ENCODE assay signal across 9 cellular contexts in the genomic region with DNA sequence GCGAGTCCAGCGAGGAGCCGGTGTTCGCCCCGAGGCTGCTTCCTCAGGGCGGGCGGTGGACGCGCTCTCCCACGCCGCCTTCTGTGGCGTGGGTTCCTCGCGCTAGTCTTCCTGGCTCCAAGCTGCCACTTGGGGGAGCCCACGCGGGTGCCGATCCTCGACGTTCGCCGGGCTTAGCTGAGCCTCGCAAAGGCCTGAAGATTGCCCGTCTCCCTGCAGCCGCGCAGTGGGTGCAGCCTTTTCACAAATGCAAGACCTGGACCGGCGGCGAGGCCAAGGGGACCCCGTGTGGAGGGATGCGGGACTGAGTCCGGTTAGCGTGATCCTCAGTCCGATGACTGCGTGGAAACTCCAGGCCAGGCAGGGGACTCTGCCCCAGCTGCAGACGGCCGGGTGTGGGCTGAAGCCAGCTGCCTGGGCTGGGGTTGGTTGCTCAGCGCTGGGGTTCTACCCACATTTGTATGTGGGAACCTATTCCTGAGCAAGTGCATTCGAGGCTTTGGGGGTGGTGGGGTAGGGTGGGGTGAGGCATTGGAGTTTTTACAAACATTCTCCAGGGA. TPM values are rescaled to one million over a fixed set of nuclear protein-coding genes. Genes with fewer than 3 reads are reported as not detected.
DNase-seq lines count a peak whose midpoint lies in the region; ATAC-seq and TF ChIP-seq lines count a peak whose summit lies in the region.
"Had no signal": no experiment of that assay in that cellular context is flagged by ENCODE, and none has a peak within 500 bp of the region (broad histone marks: within the 10 kb centered on the region; RNA-seq: fewer than 3 reads in every experiment).

No MANE protein-coding gene starts in this region.

- ATAC-seq in GM21619 (IDR thresholded peaks at IDR 0.05; ENCODE audit: unreplicated experiment), result peak; percentile 21
- peak; percentile 42 for ATAC-seq in left colon

- intact Hi-C loops in ascending aorta (cut with DNase I), result loop anchor here (2.0 to 10.0 kb wide), 8 partner anchors 97 to 771 kb away; a partner anchor contains a TSS
- intact Hi-C loops in left colon (cut with DNase I, micrococcal nuclease), result loop anchor here in 1 of 2 donors (10.0 kb wide), 1 partner anchor 127 kb away; a partner anchor contains a TSS

- DNase-seq in NCI-H748 (lab: John Stamatoyannopoulos, UW; ENCODE audit: unreplicated experiment), result peak; percentile 85
- no peak for DNase-seq in NCI-H748 treated with DMSO at 0.1 percent for 48 hours (lab: John Stamatoyannopoulos, UW)
- peak; percentile 79 for DNase-seq in NCI-H146 treated with DMSO at 0.1 percent for 48 hours (lab: John Stamatoyannopoulos, UW; ENCODE audit: unreplicated experiment)
- peak in 1 of 2 donors; percentile 19 for DNase-seq in ascending aorta (ENCODE audit: low spot score in 2 of 2)
- DNase-seq in left colon, result no peak
- DNase-seq in SHP77 treated with DMSO at 0.1 percent for 48 hours (lab: John Stamatoyannopoulos, UW), result no peak

- peak overlapping the region; percentile 91 to 95 for H3K27ac ChIP-seq in ascending aorta
- H3K27ac ChIP-seq in temporal lobe (ENCODE audit: low read depth, low read length), result peak overlapping the region; percentile 93

- no peaks in the 10 kb centered on the region for H3K36me3 ChIP-seq in ascending aorta

- no peaks in the 10 kb centered on the region for H3K27me3 ChIP-seq in ascending aorta

- H3K9me3 ChIP-seq in ascending aorta, result no peaks in the 10 kb centered on the region

- H3K4me3 ChIP-seq in ascending aorta, result peak overlapping the region; percentile 65 to 76

- H3K4me1 ChIP-seq in ascending aorta, result peaks cover 7 to 8% of the 10 kb centered on the region in 2 donors

- peak; percentile 42 to 56 (median 54) for TF ChIP-seq CTCF in ascending aorta (IDR thresholded peaks at IDR 0.05)

RNA-seq across cellular contexts. Expression of a gene that starts 16.6 kb away (rescaled TPM):
- total RNA-seq in ascending aorta, result 28.8 TPM
- total RNA-seq in left colon, result 10 to 100 TPM in 1 of 2 donors, 1 to 10 TPM in 1; 7.2 to 12.4 TPM
- total RNA-seq in temporal lobe, result 57.5 TPM

RNA-seq across cellular contexts. Expression of a gene that starts 45.6 kb away (rescaled TPM):
- total RNA-seq in ascending aorta (not detected), left colon (not detected), temporal lobe (not detected)
- total RNA-seq: pulmonary artery endothelial cell had no signal

RNA-seq across cellular contexts. Expression of a gene that starts 48.2 kb away (rescaled TPM):
- total RNA-seq in ascending aorta (not detected), left colon (under 1 TPM in 1 of 2 donors, not detected in 1; 0.22 TPM), temporal lobe (0.25 TPM)
- total RNA-seq: pulmonary artery endothelial cell had no signal

Comparison
In these comparisons a context has a peak if more than half of its experiments do, and no peak if none do; other contexts are left out.
1. DNase-seq: peak in NCI-H748 (single experiment) and NCI-H146 treated with DMSO at 0.1 percent for 48 hours (single experiment); none in NCI-H748 treated with DMSO at 0.1 percent for 48 hours (single experiment), left colon (0 of 2) and SHP77 treated with DMSO at 0.1 percent for 48 hours (single experiment).